8 cellular contexts compared by ENCODE assay signal in the genomic region with DNA sequence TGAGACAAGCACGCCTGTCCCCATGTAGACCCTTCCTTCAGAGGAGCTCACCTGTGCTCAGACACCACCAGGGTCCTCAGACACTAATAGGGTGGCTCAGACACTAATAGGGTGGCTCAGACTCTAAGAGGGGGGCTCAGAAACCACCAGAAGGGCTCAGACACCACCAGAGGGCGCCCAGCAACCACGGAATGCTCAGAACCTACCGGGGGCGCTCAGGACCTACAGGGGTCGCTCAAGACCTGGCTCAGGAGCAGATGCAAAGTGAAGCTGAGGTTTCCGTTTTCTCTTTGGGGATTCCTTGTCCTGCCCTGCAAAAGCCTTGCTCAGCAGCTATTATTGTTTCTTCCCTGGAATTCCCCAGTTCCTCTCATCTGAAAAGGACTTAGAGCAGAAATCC.
DNase-seq lines count a peak whose midpoint lies in the region; ATAC-seq and TF ChIP-seq lines count a peak whose summit lies in the region.
"Not testable (repeated sequence)": the region's sequence is repeated elsewhere in the genome, so short reads cannot be mapped to it uniquely, and the experiment has no call there.

No MANE protein-coding gene starts in this region.

- peak; percentile 92 to 95 for ATAC-seq in CD4-positive, CD25-positive, alpha-beta regulatory T cell (ENCODE audit: low read depth in 2 of 2)
- ATAC-seq in GM19023 (IDR thresholded peaks at IDR 0.05; ENCODE audit: unreplicated experiment) = peak; percentile 92
- ATAC-seq in GM21423 (IDR thresholded peaks at IDR 0.05; ENCODE audit: unreplicated experiment) = peak; percentile 99
- ATAC-seq in HG02678 (IDR thresholded peaks at IDR 0.05; ENCODE audit: unreplicated experiment) = peak; percentile 99
- peak; percentile 98 for ATAC-seq in HG03066 (IDR thresholded peaks at IDR 0.05; ENCODE audit: low read depth, unreplicated experiment)
- peak; percentile 78 for ATAC-seq in HG03469 (IDR thresholded peaks at IDR 0.05; ENCODE audit: unreplicated experiment)
- peak; percentile 100 for ATAC-seq in activated T-cell treated with anti-CD3 and anti-CD28 coated beads, Interleukin-2, amount 50 U/mL, for 72 hours (replicated peaks in 1 of 2)
- peak; percentile 91 to 100 (median 99) for ATAC-seq in natural killer cell

- H3K36me3 ChIP-seq in CD4-positive, CD25-positive, alpha-beta regulatory T cell (ENCODE audit: control insufficient read depth, insufficient read depth, low read length) = not testable (repeated sequence)

- TF ChIP-seq CTCF in natural killer cell (IDR thresholded peaks at IDR 0.05) = not testable (repeated sequence)

- not testable (repeated sequence) for H3K4me1 Mint-ChIP-seq in CD4-positive, CD25-positive, alpha-beta regulatory T cell; activated T-cell treated with anti-CD3 and anti-CD28 coated beads, Interleukin-2, amount 50 U/mL, for 72 hours (ENCODE audit: low read depth); natural killer cell

- H3K36me3 Mint-ChIP-seq in CD4-positive, CD25-positive, alpha-beta regulatory T cell; activated T-cell treated with anti-CD3 and anti-CD28 coated beads, Interleukin-2, amount 50 U/mL, for 72 hours (ENCODE audit: insufficient read depth in 2 of 2); natural killer cell: not testable (repeated sequence)

- not testable (repeated sequence) for H3K9me3 Mint-ChIP-seq in CD4-positive, CD25-positive, alpha-beta regulatory T cell; activated T-cell treated with anti-CD3 and anti-CD28 coated beads, Interleukin-2, amount 50 U/mL, for 72 hours; natural killer cell

- not testable (repeated sequence) for H3K27me3 ChIP-seq in CD4-positive, CD25-positive, alpha-beta regulatory T cell (ENCODE audit: control insufficient read depth, insufficient read depth, low read length)

- H3K27ac ChIP-seq in CD4-positive, CD25-positive, alpha-beta regulatory T cell (ENCODE audit: insufficient read depth, low read length, poor library complexity, severe bottlenecking) = not testable (repeated sequence)

- H3K27ac Mint-ChIP-seq in CD4-positive, CD25-positive, alpha-beta regulatory T cell; activated T-cell treated with anti-CD3 and anti-CD28 coated beads, Interleukin-2, amount 50 U/mL, for 72 hours; natural killer cell: not testable (repeated sequence)

- not testable (repeated sequence) for H3K9me3 ChIP-seq in CD4-positive, CD25-positive, alpha-beta regulatory T cell (ENCODE audit: control insufficient read depth in 2 of 2, low read length in 2 of 2)

- intact Hi-C loops in natural killer cell (cut with micrococcal nuclease) = not testable (repeated sequence)

- not testable (repeated sequence) for DNase-seq in CD4-positive, CD25-positive, alpha-beta regulatory T cell; activated T-cell treated with anti-CD3 and anti-CD28 coated beads, Interleukin-2, amount 50 U/mL, for 72 hours; natural killer cell

- H3K4me3 ChIP-seq in CD4-positive, CD25-positive, alpha-beta regulatory T cell (ENCODE audit: low read depth, low read length) = not testable (repeated sequence)

- not testable (repeated sequence) for H3K4me1 ChIP-seq in CD4-positive, CD25-positive, alpha-beta regulatory T cell (ENCODE audit: control insufficient read depth, insufficient read depth, low read length, poor library complexity, severe bottlenecking)

- H3K27me3 Mint-ChIP-seq in CD4-positive, CD25-positive, alpha-beta regulatory T cell; activated T-cell treated with anti-CD3 and anti-CD28 coated beads, Interleukin-2, amount 50 U/mL, for 72 hours (ENCODE audit: low read depth); natural killer cell (ENCODE audit: low read depth in 2 of 2): not testable (repeated sequence)

- not testable (repeated sequence) for H3K4me3 Mint-ChIP-seq in CD4-positive, CD25-positive, alpha-beta regulatory T cell; activated T-cell treated with anti-CD3 and anti-CD28 coated beads, Interleukin-2, amount 50 U/mL, for 72 hours; natural killer cell
